ENCODE assay signal across 1 cellular context in genomic region chr22:23767673-23768548, GRCh38.
TF ChIP-seq lines count a peak whose summit lies in the region.

Gene CHCHD10, minus strand, starts transcription at chr22:23767972. Its CDS starts 98 bp downstream, at chr22:23767874.

TF ChIP-seq in GM12878, 131 proteins besides CTCF, POLR2A, EP300 and RAD21 (continued from another document and continues in another):
- no peak for TF ChIP-seq ZBTB4 (CRISPR knock-in tag; IDR thresholded peaks at IDR 0.05)
- no peak for TF ChIP-seq ZZZ3 (IDR thresholded peaks at IDR 0.05; ENCODE audit: control insufficient read depth, insufficient read length, low read depth)
- no peak for TF ChIP-seq RELA (IDR thresholded peaks at IDR 0.05; ENCODE audit: borderline replicate concordance, partially characterized antibody)
- TF ChIP-seq CHD1 (IDR thresholded peaks at IDR 0.05; ENCODE audit: low read depth, low read length): no peak
- no peak for TF ChIP-seq REST (IDR thresholded peaks at IDR 0.05; ENCODE audit: low read depth, low read length)
- no peak for TF ChIP-seq BCL3 (IDR thresholded peaks at IDR 0.05; ENCODE audit: borderline replicate concordance, insufficient read depth, low read depth, low read length, poor library complexity, severe bottlenecking)
- TF ChIP-seq SMAD5 (IDR thresholded peaks at IDR 0.05; ENCODE audit: low read depth): 0 out of 2 replicates have a peak, but pooled peaks have one; percentile 28
- peak; percentile 92 for TF ChIP-seq NR2F1 (conservative IDR thresholded peaks at IDR 0.05)
- TF ChIP-seq IRF3 (IDR thresholded peaks at IDR 0.05): no peak
- TF ChIP-seq NR2C1 (IDR thresholded peaks at IDR 0.05): peak; percentile 52; the same call in 1 of the 2 replicates
- peak; percentile 28 for TF ChIP-seq USF1 (IDR thresholded peaks at IDR 0.05; ENCODE audit: borderline replicate concordance, extremely low read length, insufficient read depth, low read depth, low read length)
- TF ChIP-seq MEF2A (IDR thresholded peaks at IDR 0.05; ENCODE audit: insufficient read depth, low read depth, low read length): no peak
- peak; percentile 68; the same call in 1 of the 2 replicates for TF ChIP-seq RB1 (IDR thresholded peaks at IDR 0.05; ENCODE audit: borderline replicate concordance)
- TF ChIP-seq HCFC1 (IDR thresholded peaks at IDR 0.05; ENCODE audit: low read length): no peak
- TF ChIP-seq CEBPB (IDR thresholded peaks at IDR 0.05; ENCODE audit: borderline replicate concordance in 1 of 2, low read depth in 2 of 2, low read length in 2 of 2): no peak
- peak; percentile 59 for TF ChIP-seq MYC (IDR thresholded peaks at IDR 0.05; ENCODE audit: insufficient read depth, insufficient read length, insufficient replicate concordance, low read length, severe bottlenecking)
- TF ChIP-seq DPF2 (IDR thresholded peaks at IDR 0.05): peak; percentile 49; the same call in 1 of the 2 replicates
- peak; percentile 49 for TF ChIP-seq CHD2 (IDR thresholded peaks at IDR 0.05; ENCODE audit: borderline replicate concordance, low read depth, low read length)
- TF ChIP-seq KDM1A (IDR thresholded peaks at IDR 0.05; ENCODE audit: borderline replicate concordance): no peak
- TF ChIP-seq JUND (IDR thresholded peaks at IDR 0.05; ENCODE audit: low read depth, low read length): no peak
- 0 out of 2 replicates have a peak, but pooled peaks have one; percentile 88 for TF ChIP-seq CHD4 (IDR thresholded peaks at IDR 0.05)
- TF ChIP-seq NKRF (conservative IDR thresholded peaks at IDR 0.05): peak; percentile 69
- 0 out of 3 replicates have a peak, but pooled peaks have one; percentile 18 for TF ChIP-seq POU2F2 (IDR thresholded peaks at IDR 0.05; ENCODE audit: borderline replicate concordance, low read depth, low read length)
- peak; percentile 76 for TF ChIP-seq HDGF (IDR thresholded peaks at IDR 0.05)
- peak; percentile 96; the same call in 1 of the 2 replicates for TF ChIP-seq ESRRA (IDR thresholded peaks at IDR 0.05; ENCODE audit: low read length)
- TF ChIP-seq MYB (IDR thresholded peaks at IDR 0.05; ENCODE audit: borderline replicate concordance, low read depth, low read length): no peak
- no peak for TF ChIP-seq NR2C2 (IDR thresholded peaks at IDR 0.05; ENCODE audit: borderline replicate concordance, control insufficient read depth, insufficient read length, low read depth)
- TF ChIP-seq ZBTB33 (IDR thresholded peaks at IDR 0.05): 0 out of 2 replicates have a peak, but pooled peaks have one; percentile 53
- TF ChIP-seq KAT2A (conservative IDR thresholded peaks at IDR 0.05; ENCODE audit: control insufficient read depth, low read depth, low read length): no peak
- TF ChIP-seq HSF1 (IDR thresholded peaks at IDR 0.05; ENCODE audit: low read depth, low read length): no peak
- TF ChIP-seq BCL11A (IDR thresholded peaks at IDR 0.05; ENCODE audit: low read depth, low read length): no peak
- TF ChIP-seq SPI1 (IDR thresholded peaks at IDR 0.05; ENCODE audit: borderline replicate concordance, insufficient read depth, low read depth, low read length): peak; percentile 20; the same call in 1 of the 2 replicates
- no peak for TF ChIP-seq CBFB (IDR thresholded peaks at IDR 0.05; ENCODE audit: low read depth)
- TF ChIP-seq MLLT1 (IDR thresholded peaks at IDR 0.05): no peak
- TF ChIP-seq BACH1 (IDR thresholded peaks at IDR 0.05; ENCODE audit: borderline replicate concordance): 0 out of 2 replicates have a peak, but pooled peaks have one; percentile 50
- TF ChIP-seq CBX3 (IDR thresholded peaks at IDR 0.05; ENCODE audit: borderline replicate concordance, low read depth): no peak
- TF ChIP-seq POLR2AphosphoS2 (IDR thresholded peaks at IDR 0.05; ENCODE audit: low read depth, low read length): no peak
- TF ChIP-seq YBX1 (IDR thresholded peaks at IDR 0.05): no peak
- TF ChIP-seq SKIL (IDR thresholded peaks at IDR 0.05; ENCODE audit: low read depth, poor library complexity, severe bottlenecking): no peak
- no peak for TF ChIP-seq NFIC (IDR thresholded peaks at IDR 0.05; ENCODE audit: low read depth, low read length)
- TF ChIP-seq NFYA (IDR thresholded peaks at IDR 0.05; ENCODE audit: borderline replicate concordance, low read depth, low read length): no peak
